Comparison of ENCODE assay signal across 8 cellular contexts in genomic region chr19:1855040-1855827, GRCh38. TPM values are rescaled to one million over a fixed set of nuclear protein-coding genes. Genes with fewer than 3 reads are reported as not detected.
DNase-seq lines count a peak whose midpoint lies in the region; ATAC-seq and TF ChIP-seq lines count a peak whose summit lies in the region.

No MANE protein-coding gene starts in this region.

- H3K4me3 ChIP-seq in mesenchymal stem cell (ENCODE audit: insufficient read depth in 1 of 2, low read depth in 1 of 2, low read length in 2 of 2): peak overlapping the region in 1 of 2 experiments; percentile 69

- peaks cover under 1% of the 10 kb centered on the region; the same call in 1 of the 2 replicates for H3K36me3 Mint-ChIP-seq in HFFc6 (ENCODE audit: low read depth)

- H3K27ac ChIP-seq in mesenchymal stem cell (ENCODE audit: low read length, poor library complexity, severe bottlenecking): peak overlapping the region; percentile 72

- peaks cover 25% of the 10 kb centered on the region for H3K4me1 Mint-ChIP-seq in HFFc6 (ENCODE audit: low read depth)

- H3K4me1 ChIP-seq in mesenchymal stem cell (ENCODE audit: control insufficient read depth, insufficient read depth, low read depth, low read length): peaks cover 72% of the 10 kb centered on the region

- H2AK5ac ChIP-seq in mesenchymal stem cell (ENCODE audit: low read length, severe bottlenecking): peak overlapping the region; percentile 49

- in situ Hi-C loops in G401 (cut with HindIII; ENCODE audit: low sequenced_read_pairs): no loop called here

- peak overlapping the region in 1 of 2 experiments; percentile 70 for H3K14ac ChIP-seq in mesenchymal stem cell (ENCODE audit: low read length in 2 of 2)

- H3K9me3 ChIP-seq in mesenchymal stem cell (ENCODE audit: control insufficient read depth, low read length): no peaks in the 10 kb centered on the region

- no peak for ATAC-seq in HG03439 (IDR thresholded peaks at IDR 0.05; ENCODE audit: unreplicated experiment)

- H3K36me3 ChIP-seq in mesenchymal stem cell (ENCODE audit: control insufficient read depth in 1 of 2, insufficient read depth in 2 of 2, low read depth in 1 of 2, low read length in 2 of 2): peaks cover 4 to 36% of the 10 kb centered on the region in 2 experiments

- H3K4ac ChIP-seq in mesenchymal stem cell (ENCODE audit: low read depth in 1 of 2, low read length in 2 of 2): peak overlapping the region; percentile 95 to 98

- peak overlapping the region; percentile 99 for H4K8ac ChIP-seq in mesenchymal stem cell (ENCODE audit: low read length)

- no peaks in the 10 kb centered on the region for H3K9me3 Mint-ChIP-seq in HFFc6

- H3K9ac ChIP-seq in mesenchymal stem cell (ENCODE audit: low read length): peak overlapping the region; percentile 78

- peak overlapping the region; percentile 98 for H2BK120ac ChIP-seq in mesenchymal stem cell (ENCODE audit: low read depth, low read length)

- peak overlapping the region; percentile 88 to 92 for H2BK12ac ChIP-seq in mesenchymal stem cell (ENCODE audit: low read length in 2 of 2)

- peak overlapping the region; percentile 88 for H3K27ac Mint-ChIP-seq in HFFc6

- peak overlapping the region; percentile 51 for H3K4me2 ChIP-seq in mesenchymal stem cell (ENCODE audit: low read length, poor library complexity, severe bottlenecking)

- H3K79me1 ChIP-seq in mesenchymal stem cell (replicated peaks; ENCODE audit: low read length, poor library complexity, severe bottlenecking): peaks cover 21% of the 10 kb centered on the region

- no peaks in the 10 kb centered on the region; the same call in 1 of the 2 replicates for H3K27me3 Mint-ChIP-seq in HFFc6 (ENCODE audit: insufficient read depth)

- H2AFZ ChIP-seq in mesenchymal stem cell (ENCODE audit: low read depth, low read length): no peak overlapping the region

- DNase-seq in G401 (ENCODE audit: low spot score) (peak; percentile 70), HFFc6 (peak; percentile 80), NCI-H69 (lab: John Stamatoyannopoulos, UW) (peak; percentile 97), ecto neural progenitor cell (ENCODE audit: low spot score) (peak; percentile 97), mesenchymal stem cell (peak; percentile 93)
- peak; percentile 89 to 92 for DNase-seq in activated CD4-positive, alpha-beta T cell treated with anti-CD3 and anti-CD28 coated beads, Interleukin-2, amount 50 U/mL, for 48 hours
- peak; percentile 45 to 46 for DNase-seq in stimulated activated CD8-positive, alpha-beta memory T cell treated with anti-CD3 and anti-CD28 coated beads, Interleukin-15, amount 100 ng/mL, for 4 hours (ENCODE audit: low read depth in 2 of 2)

- peak overlapping the region; percentile 20 for H2BK5ac ChIP-seq in mesenchymal stem cell (ENCODE audit: low read depth, low read length, poor library complexity, severe bottlenecking)

- H3K27me3 ChIP-seq in mesenchymal stem cell (ENCODE audit: control insufficient read depth in 1 of 2, insufficient read depth in 1 of 2, low read length in 2 of 2): no peaks in the 10 kb centered on the region

- H4K91ac ChIP-seq in mesenchymal stem cell (ENCODE audit: low read length): peak overlapping the region; percentile 99

- peak overlapping the region; percentile 77 for H3K4me3 Mint-ChIP-seq in HFFc6

- no peak for TF ChIP-seq CTCF in HFFc6 (IDR thresholded peaks at IDR 0.05)

- H2BK15ac ChIP-seq in mesenchymal stem cell (ENCODE audit: low read depth, poor library complexity, severe bottlenecking): peak overlapping the region; percentile 90

- peak overlapping the region; percentile 96 to 98 for H3K18ac ChIP-seq in mesenchymal stem cell (ENCODE audit: low read depth in 1 of 2, low read length in 2 of 2)

- 25% methylated on average over 23 of the region's 33 CpGs for WGBS in mesenchymal stem cell

- H3K23ac ChIP-seq in mesenchymal stem cell (ENCODE audit: low read length in 2 of 2): no peak overlapping the region

RNA-seq across cellular contexts. Expression of gene REXO1, which starts 7.0 kb away (rescaled TPM):
- 7.8 and 10.7 TPM in 2 replicates for total RNA-seq in G401 (2014; rRNA removed; shearing (Covaris generic))
- total RNA-seq in HFFc6 (2021; fragmentation: NEBNext Ultra II Directional; extraction: Animal tissue kit (Norgen Biotek cat#: 25700)): 10 to 100 TPM; 32.9 to 38.2 (median 34.6) TPM
- polyA plus RNA-seq in mesenchymal stem cell (2013, experiment 1 of 2): 16.0 TPM
- polyA plus RNA-seq in mesenchymal stem cell (2013, experiment 2 of 2): 14.2 TPM

RNA-seq across cellular contexts. Expression of gene KLF16, which starts 8.1 kb away (rescaled TPM):
- total RNA-seq in G401 (2014; rRNA removed; shearing (Covaris generic)): 27.9 and 29.2 TPM in 2 replicates
- 10 to 100 TPM; 37.7 to 48.3 (median 41.6) TPM for total RNA-seq in HFFc6 (2021; fragmentation: NEBNext Ultra II Directional; extraction: Animal tissue kit (Norgen Biotek cat#: 25700))
- polyA plus RNA-seq in mesenchymal stem cell (2013, experiment 1 of 2): 25.8 TPM
- 28.0 TPM for polyA plus RNA-seq in mesenchymal stem cell (2013, experiment 2 of 2)

RNA-seq across cellular contexts. Expression of gene ABHD17A, which starts 30.1 kb away (rescaled TPM):
- 94.4 and 130 TPM in 2 replicates for total RNA-seq in G401 (2014; rRNA removed; shearing (Covaris generic))
- total RNA-seq in HFFc6 (2021; fragmentation: NEBNext Ultra II Directional; extraction: Animal tissue kit (Norgen Biotek cat#: 25700)): 10 to 100 TPM; 61.0 to 80.0 (median 67.9) TPM
- polyA plus RNA-seq in mesenchymal stem cell (2013, experiment 1 of 2): 60.5 TPM
- 60.5 TPM for polyA plus RNA-seq in mesenchymal stem cell (2013, experiment 2 of 2)

RNA-seq across cellular contexts. Expression of gene ATP8B3, which starts 43.2 kb away (rescaled TPM):
- 2.5 and 5.5 TPM in 2 replicates for total RNA-seq in G401 (2014; rRNA removed; shearing (Covaris generic))
- 1 to 10 TPM; 4.9 to 8.8 (median 7.6) TPM for total RNA-seq in HFFc6 (2021; fragmentation: NEBNext Ultra II Directional; extraction: Animal tissue kit (Norgen Biotek cat#: 25700))
- polyA plus RNA-seq in mesenchymal stem cell (2013, experiment 1 of 2): 3.5 TPM
- polyA plus RNA-seq in mesenchymal stem cell (2013, experiment 2 of 2): 3.2 TPM

RNA-seq across cellular contexts. Expression of gene ADAT3, which starts 50.0 kb away (rescaled TPM):
- 8.6 and 13.5 TPM in 2 replicates for total RNA-seq in G401 (2014; rRNA removed; shearing (Covaris generic))
- 1 to 10 TPM; 2.3 to 4.2 (median 3.0) TPM for total RNA-seq in HFFc6 (2021; fragmentation: NEBNext Ultra II Directional; extraction: Animal tissue kit (Norgen Biotek cat#: 25700))
- 4.9 TPM for polyA plus RNA-seq in mesenchymal stem cell (2013, experiment 1 of 2)
- polyA plus RNA-seq in mesenchymal stem cell (2013, experiment 2 of 2): 4.9 TPM

Comparison
In these comparisons a context has a peak if more than half of its experiments do, and no peak if none do; other contexts are left out.
1. DNase-seq: peak in every context shown above with its lines; median percentile 97 in NCI-H69; 97 in ecto neural progenitor cell; 93 in mesenchymal stem cell; 90 in activated CD4-positive, alpha-beta T cell treated with anti-CD3 and anti-CD28 coated beads, Interleukin-2, amount 50 U/mL, for 48 hours; 80 in HFFc6; 70 in G401; 46 in stimulated activated CD8-positive, alpha-beta memory T cell treated with anti-CD3 and anti-CD28 coated beads, Interleukin-15, amount 100 ng/mL, for 4 hours.